6 cellular contexts compared by ENCODE assay signal in the genomic region with DNA sequence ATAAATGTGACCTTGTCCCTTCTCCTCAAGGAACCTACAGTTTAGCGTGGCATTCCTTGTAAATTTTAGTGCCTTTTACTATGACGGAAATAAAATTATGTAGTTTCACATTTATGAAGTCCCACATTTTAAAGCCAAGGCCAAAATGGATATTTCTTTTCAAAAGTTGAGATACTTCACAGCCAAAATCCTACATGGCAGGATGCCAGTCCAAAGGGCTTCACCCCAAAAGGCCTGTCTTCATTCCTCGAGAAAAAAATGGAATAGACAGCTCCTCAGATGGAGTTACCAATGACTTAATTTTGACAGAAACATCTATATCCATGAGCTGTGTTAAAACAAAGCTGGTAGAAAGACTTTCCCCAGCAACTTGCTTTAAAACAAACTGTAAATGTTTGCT.
"Had no signal": no experiment of that assay in that cellular context is flagged by ENCODE, and none has a peak within 500 bp of the region (broad histone marks: within the 10 kb centered on the region; RNA-seq: fewer than 3 reads in every experiment).

No MANE protein-coding gene starts in this region.

- H3K9ac ChIP-seq: KMS-11 had no signal

- H3K4me2 ChIP-seq: KMS-11 had no signal

- DNase-seq: IMR-90, KBM-7, KG1 had no signal

- H3K4me3 ChIP-seq: K562 had no signal

- H3K27ac ChIP-seq: HL-60, KMS-11 had no signal
